ENCODE assay signal across 13 cellular contexts in genomic region chr6:125102901-125103300, GRCh38. TPM values are rescaled to one million over a fixed set of nuclear protein-coding genes. Genes with fewer than 3 reads are reported as not detected.
DNase-seq lines count a peak whose midpoint lies in the region; ATAC-seq and TF ChIP-seq lines count a peak whose summit lies in the region.
"Had no signal": no experiment of that assay in that cellular context is flagged by ENCODE, and none has a peak within 500 bp of the region (broad histone marks: within the 10 kb centered on the region; RNA-seq: fewer than 3 reads in every experiment).

No MANE protein-coding gene starts in this region.

- peak overlapping the region; percentile 46 for H3K4me2 ChIP-seq in fibroblast of lung (ENCODE audit: extremely low read depth, insufficient read depth, low read length)

- no peak for TF ChIP-seq CTCF in fibroblast of lung (conservative IDR thresholded peaks at IDR 0.05 in 1 of 2, IDR thresholded peaks at IDR 0.05 in 1 of 2; ENCODE audit: low read depth in 1 of 2, low read length in 2 of 2)
- TF ChIP-seq CTCF in body of pancreas (IDR thresholded peaks at IDR 0.05), result no peak

- ATAC-seq in body of pancreas (no peak), GM19395 (IDR thresholded peaks at IDR 0.05; ENCODE audit: unreplicated experiment) (no peak), GM21447 (IDR thresholded peaks at IDR 0.05; ENCODE audit: unreplicated experiment) (no peak)

- DNase-seq in GM04503 (ENCODE audit: low read depth), result peak; percentile 87
- no peak for DNase-seq in SK-N-MC (ENCODE audit: low read depth, low spot score)
- peak; percentile 86 to 97 for DNase-seq in fibroblast of lung (ENCODE audit: low read depth in 2 of 2)
- peak; percentile 96 for DNase-seq in renal cortical epithelial cell (ENCODE audit: low read depth)
- DNase-seq in body of pancreas, result no peak
- DNase-seq in SIG-M5 treated with dmso at 0.1 percent for 504 hours (lab: John Stamatoyannopoulos, UW; ENCODE audit: unreplicated experiment), result no peak
- DNase-seq: activated T-cell treated with anti-CD3 and anti-CD28 coated beads, Interleukin-2, amount 50 U/mL, for 1 hour; effector memory CD4-positive, alpha-beta T cell; KG1; NCI-H526 treated with DMSO at 0.1 percent for 48 hours; T1000 had no signal

- H3K27me3 ChIP-seq in fibroblast of lung (ENCODE audit: control insufficient read depth, insufficient read depth, low read length) (no peaks in the 10 kb centered on the region), body of pancreas (no peaks in the 10 kb centered on the region)

- peak overlapping the region; percentile 92 for H3K27ac ChIP-seq in SK-N-MC
- H3K27ac ChIP-seq in fibroblast of lung (ENCODE audit: insufficient read depth, low read length), result peak overlapping the region; percentile 74
- no peak overlapping the region for H3K27ac ChIP-seq in body of pancreas

- H3K4me1 ChIP-seq in fibroblast of lung (ENCODE audit: control insufficient read depth, extremely low read depth, insufficient read depth, low read length) (peaks cover 13% of the 10 kb centered on the region), body of pancreas (peaks cover 4% of the 10 kb centered on the region)

- intact Hi-C loops in body of pancreas (cut with DNase I), result no loop called here

- H2AFZ ChIP-seq in fibroblast of lung (ENCODE audit: low read length), result peak overlapping the region; percentile 47

- H3K36me3 ChIP-seq in SK-N-MC (ENCODE audit: insufficient read depth, low read length), result no peaks in the 10 kb centered on the region
- no peaks in the 10 kb centered on the region for H3K36me3 ChIP-seq in fibroblast of lung (ENCODE audit: control insufficient read depth, insufficient read depth, low read length)
- H3K36me3 ChIP-seq in body of pancreas (replicated peaks in 1 of 2; ENCODE audit: insufficient read depth in 1 of 2, low read depth in 2 of 2), result no peaks in the 10 kb centered on the region

- no peak for TF ChIP-seq POLR2A in body of pancreas (IDR thresholded peaks at IDR 0.05)

- H3K9ac ChIP-seq in SK-N-MC (ENCODE audit: insufficient read length) (no peak overlapping the region), fibroblast of lung (ENCODE audit: insufficient read depth, low read length) (no peak overlapping the region)

- H3K4me3 ChIP-seq in SK-N-MC (no peak overlapping the region), fibroblast of lung (replicated peaks in 1 of 4; ENCODE audit: control extremely low read depth in 1 of 4, insufficient read depth in 1 of 4, low read depth in 3 of 4, low read length in 4 of 4) (no peak overlapping the region), body of pancreas (no peak overlapping the region)

- H3K79me2 ChIP-seq in fibroblast of lung (ENCODE audit: control insufficient read depth, insufficient read depth, low read length), result no peaks in the 10 kb centered on the region

- H3K9me3 ChIP-seq in SK-N-MC (ENCODE audit: low read depth, low read length), result no peaks in the 10 kb centered on the region
- no peaks in the 10 kb centered on the region for H3K9me3 ChIP-seq in fibroblast of lung (ENCODE audit: control insufficient read depth, insufficient read depth, low read depth, low read length)
- no peaks in the 10 kb centered on the region for H3K9me3 ChIP-seq in body of pancreas

- 83% methylated on average over 2 of the region's 2 CpGs for WGBS in body of pancreas, 2 donors

- H4K20me1 ChIP-seq in fibroblast of lung (ENCODE audit: control insufficient read depth, extremely low read depth, insufficient read depth, low read length), result no peaks in the 10 kb centered on the region

RNA-seq across cellular contexts. Expression of gene TPD52L1, which starts 50.7 kb away (rescaled TPM):
- total RNA-seq in fibroblast of lung (41.0 and 41.1 TPM in 2 replicates), renal cortical epithelial cell (105 and 188 TPM in 2 replicates), body of pancreas (100 to 1,000 TPM in 1 of 2 donors, 10 to 100 TPM in 1; 33.3 to 101 TPM)
- polyA plus RNA-seq in fibroblast of lung, result 16.5 and 75.9 TPM in 2 replicates
- polyA plus RNA-seq in fibroblast of lung (2012), result 11.3 and 51.9 TPM in 2 replicates
- 5.0 and 17.5 TPM in 2 replicates for polyA minus RNA-seq in fibroblast of lung (ENCODE audit: low replicate concordance)

Comparison
In these comparisons a context has a peak if more than half of its experiments do, and no peak if none do; other contexts are left out.
1. DNase-seq: peak in GM04503 (single experiment), fibroblast of lung (2 of 2) and renal cortical epithelial cell (single experiment); none in SK-N-MC (single experiment), body of pancreas (0 of 4) and SIG-M5 treated with dmso at 0.1 percent for 504 hours (single experiment).
2. H3K27ac ChIP-seq: peak in SK-N-MC (single experiment) and fibroblast of lung (single experiment); none in body of pancreas (0 of 4).